6 cellular contexts compared by ENCODE assay signal in genomic region chr10:128959746-128960145, GRCh38.
"Had no signal": no experiment of that assay in that cellular context is flagged by ENCODE, and none has a peak within 500 bp of the region (broad histone marks: within the 10 kb centered on the region; RNA-seq: fewer than 3 reads in every experiment).

No MANE protein-coding gene starts in this region.

- H3K27ac Mint-ChIP-seq: IgD-negative memory B cell had no signal

- H3K4me3 ChIP-seq: K562 had no signal

- H3K4me3 Mint-ChIP-seq: IgD-negative memory B cell had no signal

- H3K36me3 Mint-ChIP-seq: IgD-negative memory B cell had no signal

- H3K27me3 Mint-ChIP-seq: IgD-negative memory B cell had no signal

- H3K4me1 Mint-ChIP-seq: IgD-negative memory B cell had no signal

- ATAC-seq: HepG2, K562 had no signal

- H3K27ac ChIP-seq: HL-60 had no signal

- DNase-seq: IMR-90, KBM-7 had no signal
